ENCODE assay signal across 8 cellular contexts in the genomic region with DNA sequence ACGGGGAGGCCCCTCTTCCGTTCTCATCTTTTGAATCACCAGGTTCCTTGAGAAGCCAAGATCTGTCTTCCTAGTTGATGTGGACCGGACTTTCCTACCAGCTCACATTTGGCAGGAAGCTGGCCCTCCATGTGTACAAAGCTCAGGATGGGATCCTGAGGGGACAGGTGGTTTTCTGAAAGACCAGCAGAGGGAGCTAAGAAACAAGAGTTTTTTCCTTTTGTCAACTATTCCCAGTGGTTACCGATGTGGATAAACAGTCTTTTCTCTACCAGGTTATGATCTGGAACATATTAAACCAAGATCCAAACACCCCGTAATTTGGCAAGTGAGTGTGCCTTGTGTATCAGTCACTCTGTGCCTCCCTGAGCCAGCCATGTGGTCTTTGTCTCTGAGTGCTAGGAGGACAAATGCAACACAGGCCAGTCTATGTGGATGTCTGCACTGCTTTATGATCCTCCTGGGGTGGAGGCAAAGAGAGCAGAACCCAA. TPM values are rescaled to one million over a fixed set of nuclear protein-coding genes. Genes with fewer than 3 reads are reported as not detected.
A peak's percentile ranks its signal among the peaks of the same experiment; 100 is the strongest.
DNase-seq lines count a peak whose midpoint lies in the region; ATAC-seq lines count a peak whose summit lies in the region.

No MANE protein-coding gene starts in this region.

- peaks cover 8% of the 10 kb centered on the region for H3K4me1 ChIP-seq in stomach smooth muscle (ENCODE audit: control insufficient read depth, insufficient read depth, low read length)

- H3K27me3 Mint-ChIP-seq in immature natural killer cell (ENCODE audit: low read depth in 3 of 3) = peaks cover 4 to 30% (median 22%) of the 10 kb centered on the region in 3 donors

- no peaks in the 10 kb centered on the region for H3K36me3 Mint-ChIP-seq in immature natural killer cell

- no peak overlapping the region for H3K27ac Mint-ChIP-seq in immature natural killer cell

- no peaks in the 10 kb centered on the region for H3K27me3 ChIP-seq in stomach smooth muscle (ENCODE audit: control insufficient read depth in 1 of 2, insufficient read depth in 2 of 2, low read length in 2 of 2)

- H3K9me3 ChIP-seq in stomach smooth muscle (ENCODE audit: control insufficient read depth in 2 of 2, low read length in 2 of 2) = no peaks in the 10 kb centered on the region

- peak overlapping the region in 1 of 2 donors; percentile 47 for H3K4me3 ChIP-seq in stomach smooth muscle (ENCODE audit: low read length in 2 of 2)

- H3K36me3 ChIP-seq in stomach smooth muscle (ENCODE audit: control insufficient read depth in 2 of 2, insufficient read depth in 2 of 2, low read length in 2 of 2) = no peaks in the 10 kb centered on the region

- peak overlapping the region; percentile 24 for H3K27ac ChIP-seq in stomach smooth muscle (ENCODE audit: low read length)

- H3K9me3 Mint-ChIP-seq in immature natural killer cell = no peaks in the 10 kb centered on the region

- ATAC-seq in HG02798 (IDR thresholded peaks at IDR 0.05; ENCODE audit: poor library complexity, unreplicated experiment) = peak; percentile 44

- DNase-seq in NCI-H2107 treated with DMSO at 0.1 percent for 48 hours (lab: John Stamatoyannopoulos, UW; ENCODE audit: unreplicated experiment) (peak; percentile 64), NCI-H2107 (lab: John Stamatoyannopoulos, UW) (no peak), NCI-H526 (lab: John Stamatoyannopoulos, UW) (peak; percentile 32 to 75), amniotic stem cell (lab: John Stamatoyannopoulos, UW) (peak; percentile 20), immature natural killer cell (peak in 2 of 3 donors; percentile 29 to 30), GM19240 (ENCODE audit: insufficient read length, low spot score) (no peak)

- no peaks in the 10 kb centered on the region for H3K4me1 Mint-ChIP-seq in immature natural killer cell

- H3K4me3 Mint-ChIP-seq in immature natural killer cell = no peak overlapping the region

- no peak overlapping the region for H3K9ac ChIP-seq in stomach smooth muscle (ENCODE audit: low read length in 2 of 2)

RNA-seq across cellular contexts. Expression of a gene that starts 25.1 kb away (rescaled TPM):
- 100 to 1,000 TPM; 107 to 282 (median 117) TPM for polyA plus RNA-seq in immature natural killer cell

Comparison
In these comparisons a context has a peak if more than half of its experiments do, and no peak if none do; other contexts are left out.
1. DNase-seq: peak in NCI-H2107 treated with DMSO at 0.1 percent for 48 hours (single experiment), NCI-H526 (2 of 2), amniotic stem cell (single experiment) and immature natural killer cell (2 of 3); none in NCI-H2107 (single experiment) and GM19240 (single experiment).